In the genomic region with DNA sequence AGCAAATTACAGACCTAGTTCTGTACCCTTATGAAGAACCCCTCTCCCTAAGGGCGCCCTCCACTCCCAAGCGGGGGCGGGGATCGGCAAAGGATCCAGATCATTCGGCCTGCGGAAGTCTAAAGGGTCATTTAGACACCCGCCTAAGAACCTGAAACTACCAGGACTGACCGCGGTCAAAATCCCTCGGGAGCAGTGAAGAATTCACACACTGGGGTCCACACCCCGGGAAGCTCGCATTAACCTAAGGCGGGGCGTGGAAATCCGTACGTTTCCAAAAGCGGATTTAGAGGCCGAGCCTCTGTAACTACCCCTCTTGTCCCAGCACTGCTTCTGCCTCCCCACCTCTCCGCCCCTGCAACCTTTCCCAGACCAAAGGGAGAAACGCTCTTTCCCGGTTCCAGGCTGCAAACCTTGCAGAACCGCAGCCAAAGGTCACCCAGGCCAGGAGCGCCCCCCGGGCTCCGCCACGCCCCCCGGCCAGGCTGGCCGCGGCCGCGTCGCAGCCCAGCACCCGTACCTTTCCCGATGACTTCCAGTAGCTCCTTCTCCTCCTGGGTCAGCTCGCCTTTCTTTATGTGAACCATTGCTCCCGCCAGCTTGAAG, we compare ENCODE assay signal across 8 cellular contexts. TPM values are rescaled to one million over a fixed set of nuclear protein-coding genes. Genes with fewer than 3 reads are reported as not detected.
DNase-seq lines count a peak whose midpoint lies in the region; ATAC-seq and TF ChIP-seq lines count a peak whose summit lies in the region.

No MANE protein-coding gene starts in this region.

- H3K9me3 ChIP-seq in Caco-2 = no peaks in the 10 kb centered on the region
- H3K9me3 ChIP-seq in SJCRH30 (replicated peaks) = no peaks in the 10 kb centered on the region
- no peaks in the 10 kb centered on the region for H3K9me3 ChIP-seq in mucosa of rectum (ENCODE audit: control insufficient read depth in 2 of 2, low read length in 2 of 2)
- no peaks in the 10 kb centered on the region for H3K9me3 ChIP-seq in upper lobe of left lung

- H3K27me3 Mint-ChIP-seq in Caco-2 (ENCODE audit: insufficient read depth, unreplicated experiment) = no peaks in the 10 kb centered on the region
- H3K27me3 Mint-ChIP-seq in effector memory CD8-positive, alpha-beta T cell = no peaks in the 10 kb centered on the region

- peak overlapping the region; percentile 85 to 89 for H3K9ac ChIP-seq in mucosa of rectum (ENCODE audit: low read depth in 1 of 2, low read length in 2 of 2)

- DNase-seq in Caco-2 = peak; percentile 62 to 71
- DNase-seq in HEK293T (ENCODE audit: extremely low spot score) = peak; percentile 42
- peak; percentile 57 to 75 for DNase-seq in SJCRH30
- peak in 1 of 3 experiments; percentile 1 for DNase-seq in effector memory CD8-positive, alpha-beta T cell
- DNase-seq in upper lobe of left lung = peak in 1 of 2 donors; percentile 91
- no peak for DNase-seq in NCI-H446 treated with DMSO at 0.1 percent for 48 hours (lab: John Stamatoyannopoulos, UW)
- DNase-seq in NK-92 treated with Interleukin-12 subunit alpha and Interleukin-12 subunit beta, amount 100 ng/mL, for 24 hours (lab: John Stamatoyannopoulos, UW) = no peak

- peaks cover 46% of the 10 kb centered on the region for H3K36me3 Mint-ChIP-seq in Caco-2 (ENCODE audit: insufficient read depth, unreplicated experiment)
- peaks cover 19% of the 10 kb centered on the region for H3K36me3 Mint-ChIP-seq in effector memory CD8-positive, alpha-beta T cell (ENCODE audit: insufficient read depth)

- intact Hi-C loops in Caco-2 (cut with micrococcal nuclease; ENCODE audit: unreplicated experiment) = loop anchor here (1.0 to 5.0 kb wide), 3 partner anchors 23 to 223 kb away; partner anchors contain the start of gene CRPPA

- no peaks in the 10 kb centered on the region for H3K9me3 Mint-ChIP-seq in Caco-2 (ENCODE audit: unreplicated experiment)
- H3K9me3 Mint-ChIP-seq in effector memory CD8-positive, alpha-beta T cell = no peaks in the 10 kb centered on the region

- H3K4me1 Mint-ChIP-seq in Caco-2 (ENCODE audit: low read depth, unreplicated experiment) = peaks cover 39% of the 10 kb centered on the region
- H3K4me1 Mint-ChIP-seq in effector memory CD8-positive, alpha-beta T cell (ENCODE audit: low read depth in 2 of 2) = peaks cover 42 to 55% of the 10 kb centered on the region in 2 donors

- H3K4me3 ChIP-seq in Caco-2 (ENCODE audit: low read depth, low read length) = peak overlapping the region; percentile 69
- peak overlapping the region; percentile 99 for H3K4me3 ChIP-seq in SJCRH30
- H3K4me3 ChIP-seq in mucosa of rectum (ENCODE audit: low read length in 2 of 2) = peak overlapping the region; percentile 89 to 95
- H3K4me3 ChIP-seq in upper lobe of left lung = peak overlapping the region; percentile 56 to 84 (median 70)

- no peak for TF ChIP-seq POLR2A in upper lobe of left lung (IDR thresholded peaks at IDR 0.05)

- TF ChIP-seq EP300 in upper lobe of left lung (IDR thresholded peaks at IDR 0.05) = no peak

- H3K27ac Mint-ChIP-seq in Caco-2 (ENCODE audit: unreplicated experiment) = peak overlapping the region; percentile 93
- peak overlapping the region; percentile 93 to 95 for H3K27ac Mint-ChIP-seq in effector memory CD8-positive, alpha-beta T cell

- H3K27ac ChIP-seq in SJCRH30 = peak overlapping the region; percentile 98
- H3K27ac ChIP-seq in mucosa of rectum (ENCODE audit: low read depth in 2 of 2, low read length in 2 of 2) = peak overlapping the region; percentile 90 to 95
- H3K27ac ChIP-seq in upper lobe of left lung = peak overlapping the region; percentile 86 to 94 (median 92)

- H3K27me3 ChIP-seq in Caco-2 (replicated peaks; ENCODE audit: control insufficient read depth, insufficient read depth, low read length) = no peaks in the 10 kb centered on the region
- no peaks in the 10 kb centered on the region for H3K27me3 ChIP-seq in SJCRH30
- H3K27me3 ChIP-seq in mucosa of rectum (ENCODE audit: control insufficient read depth in 2 of 2, insufficient read depth in 2 of 2, low read length in 2 of 2) = no peaks in the 10 kb centered on the region
- H3K27me3 ChIP-seq in upper lobe of left lung = no peaks in the 10 kb centered on the region

- H3K4me1 ChIP-seq in Caco-2 (peaks cover 28% of the 10 kb centered on the region), SJCRH30 (peaks cover 6% of the 10 kb centered on the region), mucosa of rectum (ENCODE audit: control insufficient read depth in 2 of 2, insufficient read depth in 2 of 2, low read length in 2 of 2) (peaks cover 22 to 26% of the 10 kb centered on the region in 2 donors), upper lobe of left lung (peaks cover 9 to 40% (median 22%) of the 10 kb centered on the region in 4 donors)

- 0 to 1% methylated on average over 11 to 36 of the region's 36 CpGs for WGBS in upper lobe of left lung, 2 donors

- TF ChIP-seq CTCF in Caco-2 (IDR thresholded peaks at IDR 0.05; ENCODE audit: insufficient read depth in 1 of 2, low read depth in 1 of 2, low read length in 1 of 2, severe bottlenecking in 1 of 2, unreplicated experiment in 1 of 2) = no peak
- no peak for TF ChIP-seq CTCF in upper lobe of left lung (IDR thresholded peaks at IDR 0.05)

- no peaks in the 10 kb centered on the region for H3K36me3 ChIP-seq in Caco-2 (ENCODE audit: control insufficient read depth, insufficient read depth, low read length)
- no peaks in the 10 kb centered on the region for H3K36me3 ChIP-seq in SJCRH30
- peaks cover 0 to 5% of the 10 kb centered on the region in 2 donors for H3K36me3 ChIP-seq in mucosa of rectum (ENCODE audit: control insufficient read depth in 2 of 2, insufficient read depth in 2 of 2, low read length in 2 of 2)
- no peaks in the 10 kb centered on the region for H3K36me3 ChIP-seq in upper lobe of left lung

- TSS peak; percentile 32 for BruUV-seq in Caco-2 (replicated peaks; lab: Mats Ljungman, UMichigan)

- H3K4me3 Mint-ChIP-seq in Caco-2 (ENCODE audit: unreplicated experiment) = peak overlapping the region; percentile 98
- peak overlapping the region; percentile 93 to 99 for H3K4me3 Mint-ChIP-seq in effector memory CD8-positive, alpha-beta T cell

- CTCF ChIA-PET in Caco-2 (lab: Charles Lee) (interaction anchor here (1.1 kb wide), 1 partner anchor 23 kb away, joined by 4 read pairs; no protein-coding TSS in a partner anchor), HEK293T (lab: Yijun Ruan, JAX) (no interaction called here)

- ATAC-seq in effector memory CD8-positive, alpha-beta T cell (replicated peaks) = peak; percentile 0
- ATAC-seq in upper lobe of left lung (ENCODE audit: low FRiP score in 2 of 2) = peak; percentile 64 to 67

- POLR2A ChIA-PET in Caco-2 (lab: Charles Lee) = interaction anchor here (2.3 kb wide), 1 partner anchor 23 kb away, joined by 13 read pairs; no protein-coding TSS in a partner anchor
- POLR2A ChIA-PET in HEK293T (lab: Yijun Ruan, JAX) = interaction anchor here (0.7 to 1.8 kb wide), 11 partner anchors 8 to 289 kb away, joined by 3 to 10 read pairs (median 4); no protein-coding TSS in a partner anchor

TF ChIP-seq in HEK293T, 16 proteins besides CTCF, POLR2A, EP300 and RAD21:
- TF ChIP-seq CTBP1 (IDR thresholded peaks at IDR 0.05; ENCODE audit: borderline replicate concordance) (no peak), ARNT (IDR thresholded peaks at IDR 0.05) (no peak), L3MBTL2 (conservative IDR thresholded peaks at IDR 0.05) (no peak), FOXA1 (IDR thresholded peaks at IDR 0.05) (no peak), SP1 (IDR thresholded peaks at IDR 0.05) (no peak), FOXK2 (IDR thresholded peaks at IDR 0.05) (no peak), FOXM1 (IDR thresholded peaks at IDR 0.05; ENCODE audit: borderline replicate concordance) (no peak), ZNF384 (IDR thresholded peaks at IDR 0.05) (no peak), BHLHE40 (IDR thresholded peaks at IDR 0.05; ENCODE audit: borderline replicate concordance) (no peak), SUZ12 (IDR thresholded peaks at IDR 0.05) (no peak), LEF1 (IDR thresholded peaks at IDR 0.05; ENCODE audit: borderline replicate concordance) (no peak), HDGF (IDR thresholded peaks at IDR 0.05; ENCODE audit: borderline replicate concordance) (no peak), ELF4 (IDR thresholded peaks at IDR 0.05) (no peak), NFRKB (IDR thresholded peaks at IDR 0.05) (no peak), TARDBP (IDR thresholded peaks at IDR 0.05) (no peak)
- TF ChIP-seq, protein P1, sequence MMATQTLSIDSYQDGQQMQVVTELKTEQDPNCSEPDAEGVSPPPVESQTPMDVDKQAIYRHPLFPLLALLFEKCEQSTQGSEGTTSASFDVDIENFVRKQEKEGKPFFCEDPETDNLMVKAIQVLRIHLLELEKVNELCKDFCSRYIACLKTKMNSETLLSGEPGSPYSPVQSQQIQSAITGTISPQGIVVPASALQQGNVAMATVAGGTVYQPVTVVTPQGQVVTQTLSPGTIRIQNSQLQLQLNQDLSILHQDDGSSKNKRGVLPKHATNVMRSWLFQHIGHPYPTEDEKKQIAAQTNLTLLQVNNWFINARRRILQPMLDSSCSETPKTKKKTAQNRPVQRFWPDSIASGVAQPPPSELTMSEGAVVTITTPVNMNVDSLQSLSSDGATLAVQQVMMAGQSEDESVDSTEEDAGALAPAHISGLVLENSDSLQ (IDR thresholded peaks at IDR 0.05) = no peak

RNA-seq across cellular contexts. Expression of gene ANKMY2, which starts 0.5 kb away (rescaled TPM):
- total RNA-seq in Caco-2 (2022) = 34.5 and 35.2 TPM in 2 replicates
- 34.1 and 36.6 TPM in 2 replicates for total RNA-seq in SJCRH30 (2014; rRNA removed; shearing (Covaris generic))
- 10 to 100 TPM in 5 of 6 donors, 1 to 10 TPM in 1; 5.8 to 16.3 (median 12.7) TPM for total RNA-seq in upper lobe of left lung

RNA-seq across cellular contexts. Expression of gene BZW2, which starts 0.9 kb away (rescaled TPM):
- total RNA-seq in Caco-2 (2022) (148 TPM in 2 replicates), upper lobe of left lung (10 to 100 TPM; 27.9 to 63.7 (median 31.9) TPM)
- 148 and 156 TPM in 2 replicates for total RNA-seq in SJCRH30 (2014; rRNA removed; shearing (Covaris generic))

Comparison
In these comparisons a context has a peak if more than half of its experiments do, and no peak if none do; other contexts are left out.
1. DNase-seq: peak in Caco-2 (2 of 2), HEK293T (single experiment) and SJCRH30 (2 of 2); none in NCI-H446 treated with DMSO at 0.1 percent for 48 hours (single experiment) and NK-92 treated with Interleukin-12 subunit alpha and Interleukin-12 subunit beta, amount 100 ng/mL, for 24 hours (single experiment).
2. Peak in every context shown above with its lines, with median percentiles within 50 percentile points of each other: H3K4me3 ChIP-seq and H3K27ac ChIP-seq.